ENCODE assay signal across 11 cellular contexts in the genomic region with DNA sequence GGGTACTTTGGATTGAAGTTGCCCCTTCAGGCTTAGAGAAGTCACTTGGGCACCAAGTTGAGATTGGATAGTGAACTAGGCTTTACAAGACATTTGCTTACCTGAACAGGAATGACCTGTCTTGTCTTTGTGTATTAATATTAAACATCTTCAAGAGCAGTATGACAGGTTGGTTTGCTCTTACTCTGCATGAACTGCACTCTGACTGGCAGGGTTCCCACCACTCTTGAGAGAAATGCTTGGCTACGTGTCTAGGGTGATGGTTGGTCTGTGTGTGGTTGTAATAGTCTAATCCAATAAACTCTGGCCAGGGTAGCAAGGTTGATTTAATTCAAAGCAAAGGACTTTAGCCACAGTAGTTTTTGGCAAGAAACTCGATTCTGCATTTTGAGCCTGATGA. TPM values are rescaled to one million over a fixed set of nuclear protein-coding genes. Genes with fewer than 3 reads are reported as not detected.
DNase-seq lines count a peak whose midpoint lies in the region; TF ChIP-seq lines count a peak whose summit lies in the region.
"Had no signal": no experiment of that assay in that cellular context is flagged by ENCODE, and none has a peak within 500 bp of the region (broad histone marks: within the 10 kb centered on the region; RNA-seq: fewer than 3 reads in every experiment).

No MANE protein-coding gene starts in this region.

- H3K4me1 ChIP-seq in thyroid gland = peaks cover 5 to 11% of the 10 kb centered on the region in 2 donors

- H3K9me3 ChIP-seq in thyroid gland = no peaks in the 10 kb centered on the region
- H3K9me3 ChIP-seq: adrenal gland had no signal

- intact Hi-C loops in thyroid gland (cut with DNase I) = no loop called here

- DNase-seq in NCI-H2107 treated with DMSO at 0.1 percent for 48 hours (lab: John Stamatoyannopoulos, UW; ENCODE audit: unreplicated experiment) (peak; percentile 50), NCI-H2107 (lab: John Stamatoyannopoulos, UW) (no peak), NCI-H526 treated with DMSO at 0.1 percent for 48 hours (lab: John Stamatoyannopoulos, UW) (peak; percentile 17), cerebellum (ENCODE audit: low spot score) (peak; percentile 28), thyroid gland (peak; percentile 81 to 88), ACHN (no peak), T-helper 1 cell (no peak)
- no peak for DNase-seq in stimulated activated CD8-positive, alpha-beta memory T cell treated with anti-CD3 and anti-CD28 coated beads, Interleukin-4, amount 100 ng/mL, for 48 hours
- DNase-seq: erythroblast, NCI-H1436 treated with DMSO at 0.1 percent for 48 hours had no signal

- in situ Hi-C loops in ACHN (cut with HindIII; ENCODE audit: low pct_ligation_motif_present, low pct_unique_long_range_greater_than_20kb, low sequenced_read_pairs) = no loop called here

- no peak for TF ChIP-seq POLR2A in thyroid gland (IDR thresholded peaks at IDR 0.05)

- no peak overlapping the region for H3K27ac ChIP-seq in thyroid gland
- H3K27ac ChIP-seq: adrenal gland had no signal

- no peak for TF ChIP-seq CTCF in thyroid gland (IDR thresholded peaks at IDR 0.05)

- WGBS in thyroid gland, 2 donors = 34 to 41% methylated on average over 2 of the region's 2 CpGs

- H3K4me3 ChIP-seq in thyroid gland (replicated peaks in 1 of 3) = no peak overlapping the region
- H3K4me3 ChIP-seq: adrenal gland had no signal

- no peaks in the 10 kb centered on the region for H3K36me3 ChIP-seq in thyroid gland
- H3K36me3 ChIP-seq: adrenal gland had no signal

- H3K27me3 ChIP-seq in thyroid gland = no peaks in the 10 kb centered on the region
- H3K27me3 ChIP-seq: adrenal gland had no signal

RNA-seq across cellular contexts. Expression of gene SPTBN2, which starts 20.1 kb away (rescaled TPM):
- total RNA-seq in cerebellum = 93.8 TPM
- 1 to 10 TPM in 2 of 4 donors, under 1 TPM in 2; 0.25 to 1.6 (median 0.83) TPM for total RNA-seq in thyroid gland

Comparison
In these comparisons a context has a peak if more than half of its experiments do, and no peak if none do; other contexts are left out.
1. DNase-seq: peak in NCI-H2107 treated with DMSO at 0.1 percent for 48 hours (single experiment), NCI-H526 treated with DMSO at 0.1 percent for 48 hours (single experiment), cerebellum (single experiment) and thyroid gland (2 of 2); none in NCI-H2107 (single experiment), ACHN (single experiment), T-helper 1 cell (0 of 5) and stimulated activated CD8-positive, alpha-beta memory T cell treated with anti-CD3 and anti-CD28 coated beads, Interleukin-4, amount 100 ng/mL, for 48 hours (single experiment).
2. RNA of gene SPTBN2, which starts 20.1 kb away (total RNA-seq): 93.8 TPM in cerebellum (single experiment); 0.25 to 1.6 TPM in thyroid gland; every median in the first group is over 10 times any median in the second.